Comparison of ENCODE assay signal across 2 cellular contexts in the genomic region with DNA sequence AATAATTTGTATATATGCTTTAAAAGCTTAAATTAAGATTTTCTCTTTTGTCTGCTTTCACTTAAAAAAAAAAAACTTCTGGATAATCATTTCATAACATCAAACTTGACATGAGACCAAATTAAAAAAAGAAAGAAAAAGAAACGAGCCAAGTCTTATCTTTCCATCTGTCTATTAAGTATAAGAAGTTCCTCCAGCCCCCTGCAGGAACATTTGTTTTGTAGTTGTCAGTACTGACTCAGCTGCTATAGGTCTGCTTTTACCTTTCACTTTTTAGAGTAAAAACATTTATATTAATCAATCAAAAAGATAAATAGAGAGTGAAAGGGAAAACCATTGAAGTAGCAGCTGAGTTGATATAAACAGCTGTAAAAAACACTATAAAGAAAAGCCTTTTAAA.
TF ChIP-seq lines count a peak whose summit lies in the region.

No MANE protein-coding gene starts in this region.

TF ChIP-seq in SK-N-SH, 30 proteins besides CTCF, POLR2A, EP300 and RAD21:
- no peak for TF ChIP-seq FOXJ3 (CRISPR knock-in tag; IDR thresholded peaks at IDR 0.05)
- TF ChIP-seq NFIC (IDR thresholded peaks at IDR 0.05; ENCODE audit: borderline replicate concordance), result no peak; the same call in 1 of the 2 replicates
- TF ChIP-seq TCF12 (IDR thresholded peaks at IDR 0.05), result peak; percentile 5; the same call in 1 of the 2 replicates
- TF ChIP-seq, protein P1, sequence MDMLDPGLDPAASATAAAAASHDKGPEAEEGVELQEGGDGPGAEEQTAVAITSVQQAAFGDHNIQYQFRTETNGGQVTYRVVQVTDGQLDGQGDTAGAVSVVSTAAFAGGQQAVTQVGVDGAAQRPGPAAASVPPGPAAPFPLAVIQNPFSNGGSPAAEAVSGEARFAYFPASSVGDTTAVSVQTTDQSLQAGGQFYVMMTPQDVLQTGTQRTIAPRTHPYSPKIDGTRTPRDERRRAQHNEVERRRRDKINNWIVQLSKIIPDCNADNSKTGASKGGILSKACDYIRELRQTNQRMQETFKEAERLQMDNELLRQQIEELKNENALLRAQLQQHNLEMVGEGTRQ (IDR thresholded peaks at IDR 0.05; ENCODE audit: borderline replicate concordance, low read depth, low read length), result no peak
- TF ChIP-seq CHD2 (IDR thresholded peaks at IDR 0.05; ENCODE audit: low read length, partially characterized antibody), result no peak
- TF ChIP-seq, protein P2, sequence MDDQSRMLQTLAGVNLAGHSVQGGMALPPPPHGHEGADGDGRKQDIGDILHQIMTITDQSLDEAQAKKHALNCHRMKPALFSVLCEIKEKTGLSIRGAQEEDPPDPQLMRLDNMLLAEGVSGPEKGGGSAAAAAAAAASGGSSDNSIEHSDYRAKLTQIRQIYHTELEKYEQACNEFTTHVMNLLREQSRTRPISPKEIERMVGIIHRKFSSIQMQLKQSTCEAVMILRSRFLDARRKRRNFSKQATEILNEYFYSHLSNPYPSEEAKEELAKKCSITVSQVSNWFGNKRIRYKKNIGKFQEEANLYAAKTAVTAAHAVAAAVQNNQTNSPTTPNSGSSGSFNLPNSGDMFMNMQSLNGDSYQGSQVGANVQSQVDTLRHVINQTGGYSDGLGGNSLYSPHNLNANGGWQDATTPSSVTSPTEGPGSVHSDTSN (IDR thresholded peaks at IDR 0.05), result peak; percentile 38
- TF ChIP-seq, protein P3, sequence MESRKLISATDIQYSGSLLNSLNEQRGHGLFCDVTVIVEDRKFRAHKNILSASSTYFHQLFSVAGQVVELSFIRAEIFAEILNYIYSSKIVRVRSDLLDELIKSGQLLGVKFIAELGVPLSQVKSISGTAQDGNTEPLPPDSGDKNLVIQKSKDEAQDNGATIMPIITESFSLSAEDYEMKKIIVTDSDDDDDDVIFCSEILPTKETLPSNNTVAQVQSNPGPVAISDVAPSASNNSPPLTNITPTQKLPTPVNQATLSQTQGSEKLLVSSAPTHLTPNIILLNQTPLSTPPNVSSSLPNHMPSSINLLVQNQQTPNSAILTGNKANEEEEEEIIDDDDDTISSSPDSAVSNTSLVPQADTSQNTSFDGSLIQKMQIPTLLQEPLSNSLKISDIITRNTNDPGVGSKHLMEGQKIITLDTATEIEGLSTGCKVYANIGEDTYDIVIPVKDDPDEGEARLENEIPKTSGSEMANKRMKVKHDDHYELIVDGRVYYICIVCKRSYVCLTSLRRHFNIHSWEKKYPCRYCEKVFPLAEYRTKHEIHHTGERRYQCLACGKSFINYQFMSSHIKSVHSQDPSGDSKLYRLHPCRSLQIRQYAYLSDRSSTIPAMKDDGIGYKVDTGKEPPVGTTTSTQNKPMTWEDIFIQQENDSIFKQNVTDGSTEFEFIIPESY (IDR thresholded peaks at IDR 0.05; ENCODE audit: borderline replicate concordance, low read depth), result no peak

TF ChIP-seq in endothelial cell of umbilical vein, 7 proteins besides CTCF, POLR2A, EP300 and RAD21:
- TF ChIP-seq, protein P4, sequence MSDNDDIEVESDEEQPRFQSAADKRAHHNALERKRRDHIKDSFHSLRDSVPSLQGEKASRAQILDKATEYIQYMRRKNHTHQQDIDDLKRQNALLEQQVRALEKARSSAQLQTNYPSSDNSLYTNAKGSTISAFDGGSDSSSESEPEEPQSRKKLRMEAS (IDR thresholded peaks at IDR 0.05; ENCODE audit: insufficient read depth, insufficient read length), result no peak
- no peak for TF ChIP-seq MYC (IDR thresholded peaks at IDR 0.05; ENCODE audit: low read depth, low read length)
- no peak for TF ChIP-seq GATA2 (IDR thresholded peaks at IDR 0.05; ENCODE audit: insufficient read depth, insufficient read length, low read depth, low read length)
- no peak for TF ChIP-seq JUN (IDR thresholded peaks at IDR 0.05; ENCODE audit: borderline replicate concordance, insufficient read depth, insufficient read length, low read depth)
- no peak for TF ChIP-seq EZH2 (IDR thresholded peaks at IDR 0.05; ENCODE audit: borderline replicate concordance, low read depth, low read length, severe bottlenecking)
- no peak for TF ChIP-seq POLR2AphosphoS5 (IDR thresholded peaks at IDR 0.05; ENCODE audit: insufficient read depth, low read depth, low read length)
- no peak for TF ChIP-seq FOS (IDR thresholded peaks at IDR 0.05; ENCODE audit: borderline replicate concordance, insufficient read depth, low read length)
